Comparison of ENCODE assay signal across 21 cellular contexts in genomic region chr1:11912000-11912399, GRCh38. TPM values are rescaled to one million over a fixed set of nuclear protein-coding genes. Genes with fewer than 3 reads are reported as not detected.
DNase-seq lines count a peak whose midpoint lies in the region; ATAC-seq and TF ChIP-seq lines count a peak whose summit lies in the region.
"Had no signal": no experiment of that assay in that cellular context is flagged by ENCODE, and none has a peak within 500 bp of the region (broad histone marks: within the 10 kb centered on the region; RNA-seq: fewer than 3 reads in every experiment).

No MANE protein-coding gene starts in this region.

- no peaks in the 10 kb centered on the region for H3K27me3 Mint-ChIP-seq in activated naive CD8-positive, alpha-beta T cell
- H3K27me3 Mint-ChIP-seq in activated naive CD8-positive, alpha-beta T cell treated with anti-CD3 and anti-CD28 coated beads, Interleukin-2, amount 50 U/mL, for 24 hours, result peaks cover 9% of the 10 kb centered on the region
- H3K27me3 Mint-ChIP-seq in T-helper 17 cell, result no peaks in the 10 kb centered on the region
- peaks cover 8% of the 10 kb centered on the region for H3K27me3 Mint-ChIP-seq in nephron (ENCODE audit: low read depth)
- H3K27me3 Mint-ChIP-seq in type B pancreatic cell, result peaks cover 12% of the 10 kb centered on the region

- H3K4me1 Mint-ChIP-seq in activated naive CD8-positive, alpha-beta T cell (ENCODE audit: low read depth), result peaks cover 16% of the 10 kb centered on the region
- H3K4me1 Mint-ChIP-seq in activated naive CD8-positive, alpha-beta T cell treated with anti-CD3 and anti-CD28 coated beads, Interleukin-2, amount 50 U/mL, for 24 hours, result peaks cover 28% of the 10 kb centered on the region
- H3K4me1 Mint-ChIP-seq in T-helper 17 cell, result peaks cover 25% of the 10 kb centered on the region
- H3K4me1 Mint-ChIP-seq in nephron, result peaks cover 27% of the 10 kb centered on the region
- peaks cover 23% of the 10 kb centered on the region for H3K4me1 Mint-ChIP-seq in type B pancreatic cell (ENCODE audit: unreplicated experiment)

- no peaks in the 10 kb centered on the region for H3K36me3 Mint-ChIP-seq in activated naive CD8-positive, alpha-beta T cell
- H3K36me3 Mint-ChIP-seq in activated naive CD8-positive, alpha-beta T cell treated with anti-CD3 and anti-CD28 coated beads, Interleukin-2, amount 50 U/mL, for 24 hours (ENCODE audit: low read depth), result peaks cover 7% of the 10 kb centered on the region
- H3K36me3 Mint-ChIP-seq in T-helper 17 cell (ENCODE audit: low read depth), result peaks cover 2% of the 10 kb centered on the region
- H3K36me3 Mint-ChIP-seq in nephron (ENCODE audit: low read depth), result no peaks in the 10 kb centered on the region
- no peaks in the 10 kb centered on the region for H3K36me3 Mint-ChIP-seq in type B pancreatic cell

- H3K27ac Mint-ChIP-seq in activated naive CD8-positive, alpha-beta T cell, result peak overlapping the region; percentile 50
- no peak overlapping the region for H3K27ac Mint-ChIP-seq in activated naive CD8-positive, alpha-beta T cell treated with anti-CD3 and anti-CD28 coated beads, Interleukin-2, amount 50 U/mL, for 24 hours
- H3K27ac Mint-ChIP-seq in T-helper 17 cell (no peak overlapping the region), nephron (peak overlapping the region; percentile 54 to 81 (median 67)), type B pancreatic cell (peak overlapping the region; percentile 42)
- H3K27ac Mint-ChIP-seq: HFFc6 had no signal

- no peaks in the 10 kb centered on the region for H3K9me3 ChIP-seq in T-helper 17 cell (ENCODE audit: control insufficient read depth, low read length, poor library complexity, severe bottlenecking)
- H3K9me3 ChIP-seq: A549; BLaER1 treated with 17β-estradiol and CSF1 and Interleukin-3, amounts not matched to agents 10 nM and 100 nM had no signal

- no peaks in the 10 kb centered on the region for H3K9me3 Mint-ChIP-seq in activated naive CD8-positive, alpha-beta T cell (ENCODE audit: low read depth)
- H3K9me3 Mint-ChIP-seq in activated naive CD8-positive, alpha-beta T cell treated with anti-CD3 and anti-CD28 coated beads, Interleukin-2, amount 50 U/mL, for 24 hours, result no peaks in the 10 kb centered on the region
- H3K9me3 Mint-ChIP-seq in nephron (no peaks in the 10 kb centered on the region), type B pancreatic cell (no peaks in the 10 kb centered on the region)

- no peak for ATAC-seq in activated naive CD8-positive, alpha-beta T cell treated with anti-CD3 and anti-CD28 coated beads, Interleukin-2, amount 50 U/mL, for 24 hours
- ATAC-seq in T-helper 17 cell (no peak), GM18511 (IDR thresholded peaks at IDR 0.05; ENCODE audit: unreplicated experiment) (no peak)
- ATAC-seq: A549, Right ventricle myocardium inferior had no signal

- no peak for DNase-seq in activated naive CD8-positive, alpha-beta T cell treated with anti-CD3 and anti-CD28 coated beads, Interleukin-2, amount 50 U/mL, for 24 hours
- DNase-seq in T-helper 17 cell (no peak), type B pancreatic cell (ENCODE audit: extremely low spot score, unreplicated experiment) (no peak), NCI-H1105 (lab: John Stamatoyannopoulos, UW) (no peak), NCI-H526 (lab: John Stamatoyannopoulos, UW) (no peak)
- DNase-seq: DMS79 treated with DMSO at 0.1 percent for 48 hours, HFFc6, MM.1S, NCI-H1092, NCI-H146, NCI-H2029 treated with DMSO at 0.1 percent for 48 hours, NCI-H2171, NCI-H446 had no signal

- H3K4me3 Mint-ChIP-seq in activated naive CD8-positive, alpha-beta T cell, result no peak overlapping the region
- H3K4me3 Mint-ChIP-seq in activated naive CD8-positive, alpha-beta T cell treated with anti-CD3 and anti-CD28 coated beads, Interleukin-2, amount 50 U/mL, for 24 hours, result no peak overlapping the region
- H3K4me3 Mint-ChIP-seq in T-helper 17 cell (peak overlapping the region; percentile 56), nephron (peak overlapping the region; percentile 32 to 73 (median 51)), type B pancreatic cell (no peak overlapping the region)
- H3K4me3 Mint-ChIP-seq: HFFc6 had no signal

- TF ChIP-seq CTCF in nephron (IDR thresholded peaks at IDR 0.05; ENCODE audit: unreplicated experiment in 3 of 3), result no peak
- TF ChIP-seq CTCF in type B pancreatic cell (conservative IDR thresholded peaks at IDR 0.05), result no peak

RNA-seq across cellular contexts. Expression of gene KIAA2013, which starts 14.2 kb away (rescaled TPM):
- total RNA-seq in T-helper 17 cell (10 to 100 TPM; 17.5 to 20.6 TPM), type B pancreatic cell (ENCODE audit: low replicate concordance) (39.5 and 50.3 TPM in 2 replicates)

RNA-seq across cellular contexts. Expression of gene PLOD1, which starts 22.5 kb away (rescaled TPM):
- total RNA-seq in T-helper 17 cell (1 to 10 TPM; 2.8 to 3.0 TPM), type B pancreatic cell (ENCODE audit: low replicate concordance) (81.8 and 110 TPM in 2 replicates)

RNA-seq across cellular contexts. Expression of gene NPPB, which starts 53.3 kb away (rescaled TPM):
- total RNA-seq in T-helper 17 cell (not detected), type B pancreatic cell (ENCODE audit: low replicate concordance) (0.71 and 1.7 TPM in 2 replicates)
- total RNA-seq: H4, HFFc6, LHCN-M2 had no signal

Comparison
In these comparisons a context has a peak if more than half of its experiments do, and no peak if none do; other contexts are left out.
1. H3K27ac Mint-ChIP-seq: peak in activated naive CD8-positive, alpha-beta T cell (single experiment), nephron (3 of 3) and type B pancreatic cell (single experiment); none in activated naive CD8-positive, alpha-beta T cell treated with anti-CD3 and anti-CD28 coated beads, Interleukin-2, amount 50 U/mL, for 24 hours (single experiment) and T-helper 17 cell (single experiment).
2. H3K4me3 Mint-ChIP-seq: peak in T-helper 17 cell (single experiment) and nephron (3 of 3); none in activated naive CD8-positive, alpha-beta T cell (single experiment), activated naive CD8-positive, alpha-beta T cell treated with anti-CD3 and anti-CD28 coated beads, Interleukin-2, amount 50 U/mL, for 24 hours (single experiment) and type B pancreatic cell (single experiment).
3. RNA of gene PLOD1, which starts 22.5 kb away (total RNA-seq): 81.8 to 110 TPM in type B pancreatic cell; 2.8 to 3.0 TPM in T-helper 17 cell; every median in the first group is over 10 times any median in the second.